ENCODE assay signal across 17 cellular contexts in genomic region chr1:192817202-192817601, GRCh38. TPM values are rescaled to one million over a fixed set of nuclear protein-coding genes. Genes with fewer than 3 reads are reported as not detected.
A peak's percentile ranks its signal among the peaks of the same experiment; 100 is the strongest.
DNase-seq lines count a peak whose midpoint lies in the region; ATAC-seq and TF ChIP-seq lines count a peak whose summit lies in the region.
"Had no signal": no experiment of that assay in that cellular context is flagged by ENCODE, and none has a peak within 500 bp of the region (broad histone marks: within the 10 kb centered on the region; RNA-seq: fewer than 3 reads in every experiment).

No MANE protein-coding gene starts in this region.

- H3K79me2 ChIP-seq in KMS-11 (ENCODE audit: insufficient read depth, low read depth): no peaks in the 10 kb centered on the region

- peak overlapping the region; percentile 43 for H3K4me3 ChIP-seq in KMS-11 (IDR thresholded peaks at IDR 0.05; ENCODE audit: insufficient read depth, low read depth, low read length)
- H3K4me3 ChIP-seq in esophagus muscularis mucosa: peak overlapping the region in 1 of 4 donors; percentile 8
- no peak overlapping the region for H3K4me3 ChIP-seq in spleen
- H3K4me3 ChIP-seq: HAP-1 had no signal

- 32% methylated on average over 5 of the region's 5 CpGs for WGBS in esophagus muscularis mucosa
- 75 to 88% (median 87%) methylated on average over 5 of the region's 5 CpGs for WGBS in spleen, 5 donors

- H3K9ac ChIP-seq in KMS-11: no peak overlapping the region

- H3K36me3 ChIP-seq in KMS-11 (ENCODE audit: insufficient read depth) (no peaks in the 10 kb centered on the region), esophagus muscularis mucosa (no peaks in the 10 kb centered on the region), spleen (peaks cover 0 to 4% (median under 1%) of the 10 kb centered on the region in 6 donors)
- H3K36me3 ChIP-seq: HAP-1 had no signal

- intact Hi-C loops in esophagus muscularis mucosa (cut with DNase I): loop anchor here (10.0 kb wide), 1 partner anchor 58 kb away; no protein-coding TSS in a partner anchor
- intact Hi-C loops in spleen (cut with DNase I; ENCODE audit: low total_unique reads): no loop called here

- ATAC-seq in foreskin keratinocyte (no peak), GM21528 (IDR thresholded peaks at IDR 0.05; ENCODE audit: low FRiP score, unreplicated experiment) (no peak), HG03439 (IDR thresholded peaks at IDR 0.05; ENCODE audit: unreplicated experiment) (no peak)

- H3K27me3 ChIP-seq in KMS-11 (ENCODE audit: insufficient read depth, low read depth) (no peaks in the 10 kb centered on the region), esophagus muscularis mucosa (no peaks in the 10 kb centered on the region), spleen (replicated peaks in 1 of 7) (no peaks in the 10 kb centered on the region), foreskin keratinocyte (no peaks in the 10 kb centered on the region)

- no peaks in the 10 kb centered on the region for H4K20me1 ChIP-seq in KMS-11 (ENCODE audit: insufficient read depth)

- H3K4me1 ChIP-seq in KMS-11 (ENCODE audit: low read depth, poor library complexity, severe bottlenecking) (peaks cover 66% of the 10 kb centered on the region), esophagus muscularis mucosa (peaks cover 0 to 20% (median 15%) of the 10 kb centered on the region in 4 donors), spleen (peaks cover 0 to 22% (median 6%) of the 10 kb centered on the region in 6 donors), foreskin keratinocyte (no peaks in the 10 kb centered on the region)
- H3K4me1 ChIP-seq: Caco-2, HAP-1 had no signal

- H3K9me3 ChIP-seq in esophagus muscularis mucosa (no peaks in the 10 kb centered on the region), spleen (no peaks in the 10 kb centered on the region)
- H3K9me3 ChIP-seq: Caco-2, HAP-1 had no signal

- TF ChIP-seq EP300 in esophagus muscularis mucosa (IDR thresholded peaks at IDR 0.05): no peak

- TF ChIP-seq CTCF in KMS-11 (conservative IDR thresholded peaks at IDR 0.05; ENCODE audit: low read depth, low read length) (no peak), esophagus muscularis mucosa (IDR thresholded peaks at IDR 0.05) (no peak), spleen (IDR thresholded peaks at IDR 0.05 in 8 of 11, conservative IDR thresholded peaks at IDR 0.05 in 3 of 11) (no peak), foreskin keratinocyte (conservative IDR thresholded peaks at IDR 0.05) (no peak)

- peak overlapping the region; percentile 53 for H3K4me2 ChIP-seq in KMS-11

- H3K27ac ChIP-seq in KMS-11: peak overlapping the region; percentile 37; the same call in 1 of the 2 replicates
- peak overlapping the region; percentile 25 to 63 (median 54) for H3K27ac ChIP-seq in esophagus muscularis mucosa (replicated peaks in 1 of 4)
- H3K27ac ChIP-seq in spleen: peak overlapping the region in 5 of 8 donors; percentile 2 to 76 (median 40)
- H3K27ac ChIP-seq in foreskin keratinocyte: no peak overlapping the region
- H3K27ac ChIP-seq: C4-2B, HL-60 had no signal

- no peak overlapping the region for H2AFZ ChIP-seq in KMS-11 (ENCODE audit: low read depth)

- DNase-seq in NOMO-1 treated with DMSO at 0.1 percent for 48 hours (lab: John Stamatoyannopoulos, UW; ENCODE audit: unreplicated experiment) (peak; percentile 72), esophagus muscularis mucosa (ENCODE audit: extremely low spot score) (no peak), spleen (no peak), foreskin keratinocyte (no peak)
- DNase-seq: Caco-2, NCI-H1048, NCI-H1436 treated with DMSO at 0.1 percent for 48 hours, NCI-H2081, NCI-H510A treated with DMSO at 0.1 percent for 48 hours, SHP77 treated with DMSO at 0.1 percent for 48 hours, SW 1271 had no signal

- TF ChIP-seq POLR2A in esophagus muscularis mucosa (IDR thresholded peaks at IDR 0.05; ENCODE audit: low read depth): no peak
- no peak for TF ChIP-seq POLR2A in spleen (IDR thresholded peaks at IDR 0.05)

RNA-seq across cellular contexts. Expression of gene RGS2, which starts 8.4 kb away (rescaled TPM):
- 100 to 1,000 TPM; 337 to 754 (median 525) TPM for total RNA-seq in esophagus muscularis mucosa
- 100 to 1,000 TPM; 144 to 377 (median 175) TPM for total RNA-seq in spleen
- polyA plus RNA-seq in spleen: 100 to 1,000 TPM in 1 of 3 donors, 10 to 100 TPM in 2; 56.9 to 123 (median 58.3) TPM
- 3.4 and 4.5 TPM in 2 replicates for total RNA-seq in foreskin keratinocyte
- polyA plus RNA-seq in foreskin keratinocyte: 3.0 and 3.3 TPM in 2 replicates

Comparison
In these comparisons a context has a peak if more than half of its experiments do, and no peak if none do; other contexts are left out.
1. RNA of gene RGS2, which starts 8.4 kb away (total RNA-seq): 337 to 754 TPM in esophagus muscularis mucosa and 144 to 377 TPM in spleen; 3.4 to 4.5 TPM in foreskin keratinocyte; every median in the first group is over 10 times any median in the second.